ENCODE assay signal across 35 cellular contexts in genomic region chr5:108842260-108842659, GRCh38.
"Had no signal": no experiment of that assay in that cellular context is flagged by ENCODE, and none has a peak within 500 bp of the region (broad histone marks: within the 10 kb centered on the region; RNA-seq: fewer than 3 reads in every experiment).

No MANE protein-coding gene starts in this region.

- H3K4me3 ChIP-seq: MG63 had no signal

- H3K36me3 ChIP-seq: MG63 had no signal

- DNase-seq: Karpas-422, Kasumi-1, MG63, MM.1S, MV-4-11, NCI-H1048, NCI-H1092, NCI-H1092 treated with DMSO at 0.1 percent for 48 hours, NCI-H1105, NCI-H1105 treated with DMSO at 0.1 percent for 48 hours, NCI-H1417, NCI-H1417 treated with DMSO at 0.1 percent for 48 hours, NCI-H1436, NCI-H1436 treated with DMSO at 0.1 percent for 48 hours, NCI-H146, NCI-H1694, NCI-H1694 treated with DMSO at 0.1 percent for 48 hours, NCI-H187, NCI-H187 treated with DMSO at 0.1 percent for 48 hours, NCI-H1930, NCI-H2029, NCI-H2029 treated with DMSO at 0.1 percent for 48 hours, NCI-H2081, NCI-H2081 treated with DMSO at 0.1 percent for 48 hours, NCI-H2107, NCI-H2171, NCI-H2171 treated with DMSO at 0.1 percent for 48 hours, NCI-H2227 treated with DMSO at 0.1 percent for 48 hours, NCI-H226, NCI-H345, NCI-H446, NCI-H446 treated with DMSO at 0.1 percent for 48 hours, NCI-H510A, NCI-H510A treated with DMSO at 0.1 percent for 48 hours, NCI-H524 had no signal

- H3K9me3 ChIP-seq: MG63 had no signal

- H3K27me3 ChIP-seq: MG63 had no signal
